ENCODE assay signal across 9 cellular contexts in the genomic region with DNA sequence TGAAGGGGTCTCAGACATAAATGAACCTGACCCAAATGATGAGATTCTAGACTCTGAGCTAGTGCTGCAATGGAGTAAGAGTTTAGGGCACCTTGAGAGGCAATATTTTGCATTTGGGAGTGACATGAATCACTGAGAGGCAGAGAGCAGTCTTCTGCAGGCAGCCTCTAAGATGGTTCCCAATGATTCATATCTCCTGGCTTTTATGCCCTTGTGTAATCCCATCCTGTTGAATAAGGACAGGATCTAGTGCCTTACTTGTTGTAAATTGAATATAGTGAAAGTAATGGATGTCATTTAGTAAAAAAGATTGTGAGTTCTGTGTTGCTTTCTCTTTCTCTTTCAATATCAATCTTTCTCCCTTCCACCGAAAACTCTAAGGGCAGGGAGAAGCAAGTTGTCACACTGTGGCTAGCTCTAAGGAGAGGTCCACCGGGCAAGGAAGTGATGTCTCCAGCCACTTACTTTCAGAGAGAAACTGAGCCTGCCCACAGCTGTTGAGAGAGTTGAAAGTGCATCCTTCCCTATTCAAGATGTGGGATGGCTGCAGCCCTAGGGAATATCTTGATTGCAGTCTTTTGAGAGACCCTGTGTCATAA.
A peak's percentile ranks its signal among the peaks of the same experiment; 100 is the strongest.
DNase-seq lines count a peak whose midpoint lies in the region; ATAC-seq, FAIRE-seq and TF ChIP-seq lines count a peak whose summit lies in the region.
"Had no signal": no experiment of that assay in that cellular context is flagged by ENCODE, and none has a peak within 500 bp of the region (broad histone marks: within the 10 kb centered on the region; RNA-seq: fewer than 3 reads in every experiment).

No MANE protein-coding gene starts in this region.

- TF ChIP-seq CTCF in bronchial epithelial cell (IDR thresholded peaks at IDR 0.05; ENCODE audit: insufficient read depth, low read length, severe bottlenecking): no peak

- peak; percentile 88 to 92 for ATAC-seq in natural killer cell treated with Interleukin-12 subunit alpha and Interleukin-12 subunit beta and Interleukin-15 and Interleukin-18, amount 100 ng/mL, for 72 hours
- no peak for ATAC-seq in GM19328 (IDR thresholded peaks at IDR 0.05; ENCODE audit: unreplicated experiment)

- no peak overlapping the region for H3K27ac Mint-ChIP-seq in natural killer cell treated with Interleukin-12 subunit alpha and Interleukin-12 subunit beta and Interleukin-15 and Interleukin-18, amount 100 ng/mL, for 72 hours

- no peaks in the 10 kb centered on the region for H3K27me3 ChIP-seq in bronchial epithelial cell (ENCODE audit: control insufficient read depth, insufficient read depth, low read length)

- FAIRE-seq in bronchial epithelial cell (lab: Jason Lieb, UNC): no peak

- peak overlapping the region; percentile 59 for H3K4me3 Mint-ChIP-seq in natural killer cell treated with Interleukin-12 subunit alpha and Interleukin-12 subunit beta and Interleukin-15 and Interleukin-18, amount 100 ng/mL, for 72 hours

- peaks cover 23 to 35% of the 10 kb centered on the region in 2 donors for H3K4me1 Mint-ChIP-seq in natural killer cell treated with Interleukin-12 subunit alpha and Interleukin-12 subunit beta and Interleukin-15 and Interleukin-18, amount 100 ng/mL, for 72 hours (ENCODE audit: low read depth in 2 of 2)

- H3K4me3 ChIP-seq in bronchial epithelial cell (ENCODE audit: low read depth, low read length): no peak overlapping the region

- H3K9me3 Mint-ChIP-seq in natural killer cell treated with Interleukin-12 subunit alpha and Interleukin-12 subunit beta and Interleukin-15 and Interleukin-18, amount 100 ng/mL, for 72 hours: peaks cover 9% of the 10 kb centered on the region

- peaks cover 39% of the 10 kb centered on the region for H3K36me3 Mint-ChIP-seq in natural killer cell treated with Interleukin-12 subunit alpha and Interleukin-12 subunit beta and Interleukin-15 and Interleukin-18, amount 100 ng/mL, for 72 hours

- H3K27me3 Mint-ChIP-seq in natural killer cell treated with Interleukin-12 subunit alpha and Interleukin-12 subunit beta and Interleukin-15 and Interleukin-18, amount 100 ng/mL, for 72 hours: no peaks in the 10 kb centered on the region

- H3K36me3 ChIP-seq in bronchial epithelial cell (ENCODE audit: control insufficient read depth, insufficient read depth, low read length): no peaks in the 10 kb centered on the region

- peak; percentile 63 for DNase-seq in EL
- DNase-seq in LHCN-M2 (ENCODE audit: low read depth): peak; percentile 63
- DNase-seq in bronchial epithelial cell (ENCODE audit: low read depth): peak; percentile 86
- DNase-seq in natural killer cell treated with Interleukin-12 subunit alpha and Interleukin-12 subunit beta and Interleukin-15 and Interleukin-18, amount 100 ng/mL, for 72 hours (ENCODE audit: low spot score): peak; percentile 79
- DNase-seq in activated effector memory CD4-positive, alpha-beta T cell treated with Interleukin-2 at 50 U/mL for 16 hours: no peak
- no peak for DNase-seq in RKO (ENCODE audit: low spot score)
- DNase-seq in DMS53 treated with DMSO at 0.1 percent for 48 hours (lab: John Stamatoyannopoulos, UW; ENCODE audit: unreplicated experiment): no peak
- DNase-seq: KG1 had no signal

Comparison
In these comparisons a context has a peak if more than half of its experiments do, and no peak if none do; other contexts are left out.
1. DNase-seq: peak in EL (single experiment), LHCN-M2 (single experiment), bronchial epithelial cell (single experiment) and natural killer cell treated with Interleukin-12 subunit alpha and Interleukin-12 subunit beta and Interleukin-15 and Interleukin-18, amount 100 ng/mL, for 72 hours (single experiment); none in activated effector memory CD4-positive, alpha-beta T cell treated with Interleukin-2 at 50 U/mL for 16 hours (single experiment), RKO (single experiment) and DMS53 treated with DMSO at 0.1 percent for 48 hours (single experiment).